9 cellular contexts compared by ENCODE assay signal in the genomic region with DNA sequence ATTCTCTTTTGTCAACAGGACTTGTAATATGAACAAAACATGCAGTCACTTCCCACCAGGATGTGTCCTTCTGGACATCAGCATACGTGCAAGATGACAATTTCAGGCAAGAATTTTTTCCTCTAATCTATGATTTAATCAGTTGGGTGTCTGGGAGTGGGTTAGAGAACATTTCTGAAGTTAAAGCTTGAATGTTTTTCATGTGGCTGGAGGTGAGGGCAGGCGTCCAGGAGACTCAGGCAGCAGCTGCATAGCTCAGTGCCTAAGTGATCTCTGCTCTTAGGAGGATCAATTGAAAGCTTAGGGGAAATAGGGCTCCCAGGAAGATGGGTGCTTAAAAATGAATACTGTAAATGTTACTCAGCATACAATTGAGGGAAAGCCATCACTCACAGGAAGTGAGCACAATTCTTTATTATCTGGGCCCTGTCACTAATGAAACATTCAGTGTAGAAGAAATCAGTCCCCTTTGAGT.
DNase-seq lines count a peak whose midpoint lies in the region; ATAC-seq, FAIRE-seq and TF ChIP-seq lines count a peak whose summit lies in the region.
"Had no signal": no experiment of that assay in that cellular context is flagged by ENCODE, and none has a peak within 500 bp of the region (broad histone marks: within the 10 kb centered on the region; RNA-seq: fewer than 3 reads in every experiment).

No MANE protein-coding gene starts in this region.

- H3K27ac ChIP-seq in cardiac muscle cell = peak overlapping the region; percentile 79
- peak overlapping the region; percentile 82 to 88 (median 87) for H3K27ac ChIP-seq in sigmoid colon

- no peak for TF ChIP-seq POLR2A in sigmoid colon (IDR thresholded peaks at IDR 0.05)
- no peak for TF ChIP-seq POLR2A in GM12891 (IDR thresholded peaks at IDR 0.05; ENCODE audit: low read depth, low read length)

- H3K36me3 Mint-ChIP-seq in activated T-helper 17 cell treated with anti-CD3 and anti-CD28 coated beads, Interleukin-2, amount 50 U/mL, for 72 hours (ENCODE audit: low read depth) = no peaks in the 10 kb centered on the region

- WGBS in sigmoid colon, 2 donors = 57 to 58% methylated on average over 2 of the region's 2 CpGs

- H3K9me3 ChIP-seq in cardiac muscle cell (ENCODE audit: low read depth) (no peaks in the 10 kb centered on the region), sigmoid colon (no peaks in the 10 kb centered on the region)

- peaks cover 30% of the 10 kb centered on the region for H3K4me1 Mint-ChIP-seq in activated T-helper 17 cell treated with anti-CD3 and anti-CD28 coated beads, Interleukin-2, amount 50 U/mL, for 72 hours

- H3K4me1 ChIP-seq in cardiac muscle cell (ENCODE audit: low read depth) = peaks cover 29% of the 10 kb centered on the region
- peaks cover 0 to 65% (median 39%) of the 10 kb centered on the region in 4 donors for H3K4me1 ChIP-seq in sigmoid colon

- H3K27me3 ChIP-seq in cardiac muscle cell (no peaks in the 10 kb centered on the region), sigmoid colon (no peaks in the 10 kb centered on the region)

- no peak for ATAC-seq in activated T-helper 17 cell treated with anti-CD3 and anti-CD28 coated beads, Interleukin-2, amount 50 U/mL, for 72 hours (replicated peaks)
- ATAC-seq in GM21381 (IDR thresholded peaks at IDR 0.05; ENCODE audit: unreplicated experiment) = no peak

- DNase-seq in H4 (ENCODE audit: low spot score) = peak; percentile 55
- DNase-seq in cardiac muscle cell (ENCODE audit: low read depth in 1 of 2, low spot score in 1 of 2) = peak; percentile 11 to 83
- DNase-seq in sigmoid colon = peak; percentile 68
- no peak for DNase-seq in GM12891 (ENCODE audit: insufficient read length, low spot score)
- DNase-seq in stimulated activated CD4-positive, alpha-beta T cell treated with anti-CD3 and anti-CD28 coated beads, Interleukin-2, amount 100 ng/mL, for 24 hours = no peak
- DNase-seq in NCI-H69 (lab: John Stamatoyannopoulos, UW) = no peak
- DNase-seq: effector CD8-positive, alpha-beta T cell had no signal

- H3K4me3 ChIP-seq in cardiac muscle cell (no peak overlapping the region), sigmoid colon (peak overlapping the region in 3 of 4 donors; percentile 31 to 47 (median 34))

- peaks cover 12% of the 10 kb centered on the region for H3K9me3 Mint-ChIP-seq in activated T-helper 17 cell treated with anti-CD3 and anti-CD28 coated beads, Interleukin-2, amount 50 U/mL, for 72 hours

- TF ChIP-seq EP300 in sigmoid colon (IDR thresholded peaks at IDR 0.05) = no peak

- FAIRE-seq in GM12891 (lab: Jason Lieb, UNC) = no peak

- TF ChIP-seq CTCF in cardiac muscle cell (IDR thresholded peaks at IDR 0.05; ENCODE audit: low read depth, low read length) (no peak), sigmoid colon (IDR thresholded peaks at IDR 0.05) (no peak)

- H3K36me3 ChIP-seq in cardiac muscle cell (no peaks in the 10 kb centered on the region), sigmoid colon (no peaks in the 10 kb centered on the region)

- peak overlapping the region; percentile 21 for H3K4me3 Mint-ChIP-seq in activated T-helper 17 cell treated with anti-CD3 and anti-CD28 coated beads, Interleukin-2, amount 50 U/mL, for 72 hours

- H3K27ac Mint-ChIP-seq in activated T-helper 17 cell treated with anti-CD3 and anti-CD28 coated beads, Interleukin-2, amount 50 U/mL, for 72 hours = peak overlapping the region; percentile 37

- intact Hi-C loops in sigmoid colon (cut with DNase I) = loop anchor here (5.0 to 10.0 kb wide), 3 partner anchors 358 to 460 kb away; no protein-coding TSS in a partner anchor

- no peaks in the 10 kb centered on the region for H3K27me3 Mint-ChIP-seq in activated T-helper 17 cell treated with anti-CD3 and anti-CD28 coated beads, Interleukin-2, amount 50 U/mL, for 72 hours

TF ChIP-seq in GM12891, 5 proteins besides CTCF, POLR2A, EP300 and RAD21:
- TF ChIP-seq PAX5 (IDR thresholded peaks at IDR 0.05; ENCODE audit: insufficient read depth, low read length, severe bottlenecking) = no peak
- TF ChIP-seq SPI1 (IDR thresholded peaks at IDR 0.05; ENCODE audit: low read depth, low read length) = no peak
- no peak for TF ChIP-seq POU2F2 (IDR thresholded peaks at IDR 0.05; ENCODE audit: low read depth, low read length)
- no peak for TF ChIP-seq TAF1 (IDR thresholded peaks at IDR 0.05; ENCODE audit: low read depth, low read length)
- TF ChIP-seq POLR2AphosphoS5 (IDR thresholded peaks at IDR 0.05; ENCODE audit: low read depth, low read length) = no peak

Comparison
In these comparisons a context has a peak if more than half of its experiments do, and no peak if none do; other contexts are left out.
1. DNase-seq: peak in H4 (single experiment), cardiac muscle cell (2 of 2) and sigmoid colon (single experiment); none in GM12891 (single experiment), stimulated activated CD4-positive, alpha-beta T cell treated with anti-CD3 and anti-CD28 coated beads, Interleukin-2, amount 100 ng/mL, for 24 hours (0 of 2) and NCI-H69 (single experiment).